In genomic region chr2:127888772-127889171, GRCh38 we compare ENCODE assay signal across 17 cellular contexts. TPM values are rescaled to one million over a fixed set of nuclear protein-coding genes. Genes with fewer than 3 reads are reported as not detected.
DNase-seq lines count a peak whose midpoint lies in the region; ATAC-seq, FAIRE-seq and TF ChIP-seq lines count a peak whose summit lies in the region.
"Had no signal": no experiment of that assay in that cellular context is flagged by ENCODE, and none has a peak within 500 bp of the region (broad histone marks: within the 10 kb centered on the region; RNA-seq: fewer than 3 reads in every experiment).

No MANE protein-coding gene starts in this region.

- no peak for FAIRE-seq in small intestine (lab: Jason Lieb, UNC)
- FAIRE-seq: GM12878, GM18507 had no signal

- no peaks in the 10 kb centered on the region for H3K9me3 Mint-ChIP-seq in activated naive CD8-positive, alpha-beta T cell (ENCODE audit: low read depth)
- H3K9me3 Mint-ChIP-seq in activated naive CD8-positive, alpha-beta T cell treated with anti-CD3 and anti-CD28 coated beads, Interleukin-2, amount 50 U/mL, for 24 hours, result no peaks in the 10 kb centered on the region
- H3K9me3 Mint-ChIP-seq in WTC11, result no peaks in the 10 kb centered on the region
- H3K9me3 Mint-ChIP-seq: HFFc6 had no signal

- H3K27me3 Mint-ChIP-seq in activated naive CD8-positive, alpha-beta T cell, result no peaks in the 10 kb centered on the region
- no peaks in the 10 kb centered on the region for H3K27me3 Mint-ChIP-seq in activated naive CD8-positive, alpha-beta T cell treated with anti-CD3 and anti-CD28 coated beads, Interleukin-2, amount 50 U/mL, for 24 hours
- no peaks in the 10 kb centered on the region for H3K27me3 Mint-ChIP-seq in WTC11 (ENCODE audit: low read depth)

- POLR2A ChIA-PET in WTC11 (lab: Charles Lee), result no interaction called here

- H3K4me3 ChIP-seq in hepatocyte, result no peak overlapping the region
- no peak overlapping the region for H3K4me3 ChIP-seq in small intestine (ENCODE audit: low read depth in 1 of 2, low read length in 2 of 2)
- H3K4me3 ChIP-seq: BLaER1, GM12878 had no signal

- H3K4me2 ChIP-seq in hepatocyte, result no peak overlapping the region

- TF ChIP-seq CTCF in WTC11 (IDR thresholded peaks at IDR 0.05) (no peak), hepatocyte (IDR thresholded peaks at IDR 0.05; ENCODE audit: poor library complexity) (no peak)

- CTCF ChIA-PET in WTC11 (lab: Charles Lee), result no interaction called here

- peaks cover 43% of the 10 kb centered on the region for H3K4me1 Mint-ChIP-seq in activated naive CD8-positive, alpha-beta T cell (ENCODE audit: low read depth)
- H3K4me1 Mint-ChIP-seq in activated naive CD8-positive, alpha-beta T cell treated with anti-CD3 and anti-CD28 coated beads, Interleukin-2, amount 50 U/mL, for 24 hours, result peaks cover 23% of the 10 kb centered on the region
- peaks cover 34% of the 10 kb centered on the region for H3K4me1 Mint-ChIP-seq in WTC11

- H3K4me3 Mint-ChIP-seq in activated naive CD8-positive, alpha-beta T cell, result no peak overlapping the region
- no peak overlapping the region for H3K4me3 Mint-ChIP-seq in activated naive CD8-positive, alpha-beta T cell treated with anti-CD3 and anti-CD28 coated beads, Interleukin-2, amount 50 U/mL, for 24 hours
- H3K4me3 Mint-ChIP-seq in WTC11, result no peak overlapping the region
- H3K4me3 Mint-ChIP-seq: HFFc6 had no signal

- peaks cover 7% of the 10 kb centered on the region for H4K20me1 ChIP-seq in hepatocyte (ENCODE audit: insufficient read depth, poor library complexity, severe bottlenecking)

- WGBS in hepatocyte (ENCODE audit: low lambda C conversion rate, missing lambda C conversion rate), result 83% methylated on average over 1 of the region's 1 CpG
- 78 to 91% (median 86%) methylated on average over 1 of the region's 1 CpG for WGBS in small intestine, 3 donors

- no peaks in the 10 kb centered on the region for H3K27me3 ChIP-seq in hepatocyte
- no peaks in the 10 kb centered on the region for H3K27me3 ChIP-seq in small intestine (ENCODE audit: control insufficient read depth in 2 of 2, insufficient read depth in 2 of 2, low read length in 2 of 2)
- H3K27me3 ChIP-seq: BLaER1 had no signal

- peak overlapping the region; percentile 42 for H3K27ac ChIP-seq in hepatocyte
- H3K27ac ChIP-seq in small intestine (ENCODE audit: low read depth in 1 of 2, low read length in 1 of 2), result no peak overlapping the region
- H3K27ac ChIP-seq: BLaER1, HL-60 had no signal

- H2AFZ ChIP-seq in hepatocyte, result no peak overlapping the region

- no peaks in the 10 kb centered on the region for H3K9me2 ChIP-seq in hepatocyte (replicated peaks; ENCODE audit: insufficient read depth)

- peaks cover 15% of the 10 kb centered on the region for H3K4me1 ChIP-seq in hepatocyte (ENCODE audit: insufficient read depth)
- H3K4me1 ChIP-seq in small intestine (ENCODE audit: control insufficient read depth in 2 of 2, insufficient read depth in 1 of 2, low read depth in 1 of 2, low read length in 1 of 2), result peaks cover 0 to 11% of the 10 kb centered on the region in 2 donors

- peak overlapping the region; percentile 68 for H3K27ac Mint-ChIP-seq in activated naive CD8-positive, alpha-beta T cell
- H3K27ac Mint-ChIP-seq in activated naive CD8-positive, alpha-beta T cell treated with anti-CD3 and anti-CD28 coated beads, Interleukin-2, amount 50 U/mL, for 24 hours, result no peak overlapping the region
- H3K27ac Mint-ChIP-seq in WTC11, result peak overlapping the region; percentile 89; the same call in 1 of the 2 replicates
- H3K27ac Mint-ChIP-seq: HFFc6 had no signal

- DNase-seq in activated naive CD8-positive, alpha-beta T cell treated with anti-CD3 and anti-CD28 coated beads, Interleukin-2, amount 50 U/mL, for 24 hours, result no peak
- DNase-seq in WTC11 (ENCODE audit: low spot score) (no peak), hepatocyte (ENCODE audit: low spot score) (no peak), small intestine (peak; percentile 5), NCI-H187 treated with DMSO at 0.1 percent for 48 hours (lab: John Stamatoyannopoulos, UW) (no peak), NOMO-1 (lab: John Stamatoyannopoulos, UW; ENCODE audit: unreplicated experiment in 2 of 2) (no peak)
- DNase-seq: 8988T, AML-193, DMS79, HCEC 1CT, HFFc6 had no signal

- no peaks in the 10 kb centered on the region for H3K9me3 ChIP-seq in hepatocyte (ENCODE audit: low read depth)
- H3K9me3 ChIP-seq in small intestine (ENCODE audit: control insufficient read depth, low read depth), result no peaks in the 10 kb centered on the region
- H3K9me3 ChIP-seq: BLaER1 had no signal

- no peak for ATAC-seq in activated naive CD8-positive, alpha-beta T cell treated with anti-CD3 and anti-CD28 coated beads, Interleukin-2, amount 50 U/mL, for 24 hours
- ATAC-seq in WTC11 (no peak), HG03565 (IDR thresholded peaks at IDR 0.05; ENCODE audit: unreplicated experiment) (no peak)
- ATAC-seq: GM12878 had no signal

- H3K36me3 ChIP-seq in hepatocyte (replicated peaks; ENCODE audit: insufficient read depth, low read depth), result no peaks in the 10 kb centered on the region
- H3K36me3 ChIP-seq in small intestine (ENCODE audit: control insufficient read depth in 2 of 2, insufficient read depth in 2 of 2, low read length in 2 of 2), result no peaks in the 10 kb centered on the region

- peaks cover 4% of the 10 kb centered on the region for H3K36me3 Mint-ChIP-seq in activated naive CD8-positive, alpha-beta T cell
- peaks cover 5% of the 10 kb centered on the region for H3K36me3 Mint-ChIP-seq in activated naive CD8-positive, alpha-beta T cell treated with anti-CD3 and anti-CD28 coated beads, Interleukin-2, amount 50 U/mL, for 24 hours (ENCODE audit: low read depth)
- H3K36me3 Mint-ChIP-seq in WTC11, result peaks cover 5% of the 10 kb centered on the region

- H3K79me2 ChIP-seq in hepatocyte, result peaks cover 31% of the 10 kb centered on the region

TF ChIP-seq in WTC11, 78 proteins besides CTCF, POLR2A, EP300 and RAD21:
- TF ChIP-seq AFF4 (CRISPR knock-in tag; IDR thresholded peaks at IDR 0.05; ENCODE audit: borderline replicate concordance), result no peak
- TF ChIP-seq HMGA2 (CRISPR knock-in tag; IDR thresholded peaks at IDR 0.05), result no peak
- TF ChIP-seq CBFB (CRISPR knock-in tag; IDR thresholded peaks at IDR 0.05; ENCODE audit: low read depth), result no peak
- TF ChIP-seq SOX15 (CRISPR knock-in tag; IDR thresholded peaks at IDR 0.05), result no peak
- no peak for TF ChIP-seq ESRRA (CRISPR knock-in tag; IDR thresholded peaks at IDR 0.05; ENCODE audit: borderline replicate concordance)
- no peak for TF ChIP-seq SMAD3 (CRISPR knock-in tag; IDR thresholded peaks at IDR 0.05; ENCODE audit: borderline replicate concordance)
- TF ChIP-seq OVOL2 (CRISPR knock-in tag; IDR thresholded peaks at IDR 0.05; ENCODE audit: borderline replicate concordance), result no peak

RNA-seq across cellular contexts. Expression of gene AMMECR1L, which starts 3.0 kb away (rescaled TPM):
- total RNA-seq in WTC11 (2021) (17.9 to 18.1 TPM (median 18.1 TPM) in 3 replicates), hepatocyte (10.1 and 14.7 TPM in 2 replicates)
- polyA plus RNA-seq in hepatocyte (8.1 and 9.3 TPM in 2 replicates), small intestine (10 to 100 TPM in 1 of 3 donors, 1 to 10 TPM in 2; 8.2 to 10.1 (median 8.4) TPM)

RNA-seq across cellular contexts. Expression of gene POLR2D, which starts 30.8 kb away (rescaled TPM):
- total RNA-seq in WTC11 (2021), result 74.8 to 76.8 TPM (median 75.4 TPM) in 3 replicates
- total RNA-seq in hepatocyte, result 19.9 and 25.2 TPM in 2 replicates
- polyA plus RNA-seq in hepatocyte, result 22.0 and 31.4 TPM in 2 replicates
- 10 to 100 TPM in 1 of 3 donors, 1 to 10 TPM in 2; 5.6 to 15.9 (median 9.5) TPM for polyA plus RNA-seq in small intestine
